In genomic region chr18:35807942-35808341, GRCh38 we compare ENCODE assay signal across 1 cellular context.
TF ChIP-seq lines count a peak whose summit lies in the region.

No MANE protein-coding gene starts in this region.

TF ChIP-seq in H1, 55 proteins besides CTCF, POLR2A, EP300 and RAD21:
- TF ChIP-seq SRF (IDR thresholded peaks at IDR 0.05; ENCODE audit: low read depth, low read length) (no peak), BCL11A (IDR thresholded peaks at IDR 0.05; ENCODE audit: low read depth in 2 of 2, low read length in 2 of 2) (no peak), GABPA (IDR thresholded peaks at IDR 0.05; ENCODE audit: borderline replicate concordance, insufficient read depth, low read length) (no peak), USF2 (IDR thresholded peaks at IDR 0.05; ENCODE audit: low read length) (no peak), JUN (IDR thresholded peaks at IDR 0.05; ENCODE audit: low read depth, low read length) (no peak), RFX5 (IDR thresholded peaks at IDR 0.05; ENCODE audit: borderline replicate concordance, low read depth, low read length) (no peak), TBP (IDR thresholded peaks at IDR 0.05; ENCODE audit: low read depth, low read length) (no peak), ATF2 (IDR thresholded peaks at IDR 0.05; ENCODE audit: low read length) (no peak), SP2 (IDR thresholded peaks at IDR 0.05; ENCODE audit: low read length) (no peak), KDM4A (IDR thresholded peaks at IDR 0.05; ENCODE audit: low read depth, low read length, severe bottlenecking) (no peak), FOSL1 (IDR thresholded peaks at IDR 0.05; ENCODE audit: insufficient read depth, low read depth, low read length) (no peak), SIN3A (conservative IDR thresholded peaks at IDR 0.05 in 1 of 2, IDR thresholded peaks at IDR 0.05 in 1 of 2; ENCODE audit: low read depth in 1 of 2, low read length in 2 of 2) (no peak), ZNF274 (IDR thresholded peaks at IDR 0.05; ENCODE audit: borderline replicate concordance, extremely low read depth, low read length) (no peak), SUZ12 (IDR thresholded peaks at IDR 0.05; ENCODE audit: low read length) (no peak), ATF3 (IDR thresholded peaks at IDR 0.05; ENCODE audit: insufficient read depth, low read depth, low read length) (no peak), EZH2 (IDR thresholded peaks at IDR 0.05; ENCODE audit: low read depth, low read length, severe bottlenecking) (no peak), PHF8 (conservative IDR thresholded peaks at IDR 0.05; ENCODE audit: low read depth, low read length) (no peak), SIX5 (IDR thresholded peaks at IDR 0.05; ENCODE audit: low read depth, low read length) (no peak)
